Comparison of ENCODE assay signal across 10 cellular contexts in the genomic region with DNA sequence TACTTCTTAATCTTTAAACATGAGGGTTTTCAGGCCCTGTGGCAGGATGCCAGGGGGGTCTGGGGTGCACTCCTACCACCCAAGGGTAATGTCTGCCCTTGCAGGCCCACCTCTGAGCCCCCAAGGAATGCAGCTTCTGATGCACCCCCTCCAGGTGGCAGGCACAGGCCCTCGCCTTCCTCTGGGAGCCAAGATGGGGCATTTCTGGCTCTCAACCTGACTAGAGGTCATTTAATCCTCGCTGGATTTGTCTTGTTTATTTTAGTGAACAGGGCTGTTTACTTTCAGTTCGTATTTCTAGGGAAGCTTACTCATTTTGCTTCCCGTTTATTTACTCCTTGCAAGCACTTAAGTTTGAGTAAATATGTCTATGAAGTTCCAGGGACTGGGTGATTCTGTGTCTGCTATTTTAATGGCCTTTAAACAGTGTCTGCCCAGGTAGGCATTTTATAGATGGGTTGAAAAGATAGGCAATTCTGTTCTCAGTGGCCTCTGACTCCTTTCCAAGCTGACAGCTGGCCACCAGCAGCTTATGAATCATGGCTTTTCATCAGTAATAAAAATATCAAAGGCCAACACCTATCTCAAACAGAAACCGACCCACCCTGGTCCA. TPM values are rescaled to one million over a fixed set of nuclear protein-coding genes. Genes with fewer than 3 reads are reported as not detected.
DNase-seq lines count a peak whose midpoint lies in the region; ATAC-seq and TF ChIP-seq lines count a peak whose summit lies in the region.
"Had no signal": no experiment of that assay in that cellular context is flagged by ENCODE, and none has a peak within 500 bp of the region (broad histone marks: within the 10 kb centered on the region; RNA-seq: fewer than 3 reads in every experiment).

No MANE protein-coding gene starts in this region.

- H3K27ac ChIP-seq in VCaP = peak overlapping the region; percentile 82

- intact Hi-C loops in mucosa of descending colon (cut with DNase I, micrococcal nuclease) = no loop called here
- intact Hi-C loops in natural killer cell (cut with micrococcal nuclease) = no loop called here

- H3K4me3 ChIP-seq in mucosa of descending colon = no peak overlapping the region

- no peaks in the 10 kb centered on the region for H3K9me3 ChIP-seq in mucosa of descending colon

- H3K9me3 Mint-ChIP-seq in natural killer cell = no peaks in the 10 kb centered on the region
- H3K9me3 Mint-ChIP-seq: CD14-positive monocyte had no signal

- no peak overlapping the region for H3K27ac Mint-ChIP-seq in natural killer cell
- H3K27ac Mint-ChIP-seq: CD14-positive monocyte had no signal

- H3K4me3 Mint-ChIP-seq in natural killer cell = no peak overlapping the region
- H3K4me3 Mint-ChIP-seq: CD14-positive monocyte had no signal

- H3K36me3 ChIP-seq in mucosa of descending colon (ENCODE audit: low read depth) = no peaks in the 10 kb centered on the region

- DNase-seq in COLO668 (lab: John Stamatoyannopoulos, UW; ENCODE audit: unreplicated experiment) (peak; percentile 65), NCI-H1092 (lab: John Stamatoyannopoulos, UW) (peak; percentile 74), mucosa of descending colon (peak in 2 of 3 donors; percentile 53 to 68), pons (ENCODE audit: low spot score) (no peak), natural killer cell (no peak)
- DNase-seq in stimulated activated CD4-positive, alpha-beta T cell treated with anti-CD3 and anti-CD28 coated beads, Interleukin-4, amount 100 ng/mL, for 1 hour = no peak
- DNase-seq: head of caudate nucleus had no signal

- peaks cover 14% of the 10 kb centered on the region for H3K4me1 ChIP-seq in mucosa of descending colon (ENCODE audit: low read depth)

- TF ChIP-seq CTCF in VCaP (conservative IDR thresholded peaks at IDR 0.05) = no peak
- TF ChIP-seq CTCF in mucosa of descending colon (IDR thresholded peaks at IDR 0.05) = no peak
- TF ChIP-seq CTCF in natural killer cell (IDR thresholded peaks at IDR 0.05) = no peak

- no peaks in the 10 kb centered on the region for H3K36me3 Mint-ChIP-seq in natural killer cell
- H3K36me3 Mint-ChIP-seq: CD14-positive monocyte had no signal

- peaks cover 11 to 28% of the 10 kb centered on the region in 2 donors for H3K27me3 Mint-ChIP-seq in natural killer cell (ENCODE audit: low read depth in 2 of 2)

- H3K4me1 Mint-ChIP-seq in natural killer cell = peaks cover 0 to 11% of the 10 kb centered on the region in 2 donors

- ATAC-seq in mucosa of descending colon (peak; percentile 87), HG03196 (IDR thresholded peaks at IDR 0.05; ENCODE audit: unreplicated experiment) (no peak), natural killer cell (no peak)

RNA-seq across cellular contexts. Expression of gene DNPEP, which starts 11.1 kb away (rescaled TPM):
- 100 to 1,000 TPM in 2 of 3 donors, 10 to 100 TPM in 1; 75.7 to 127 (median 125) TPM for total RNA-seq in mucosa of descending colon
- total RNA-seq in natural killer cell = 100 to 1,000 TPM in 2 of 3 donors, 10 to 100 TPM in 1; 97.8 to 112 (median 103) TPM

RNA-seq across cellular contexts. Expression of gene DES, which starts 19.4 kb away (rescaled TPM):
- total RNA-seq in mucosa of descending colon (1,000 to 10,000 TPM in 1 of 3 donors, 100 to 1,000 TPM in 1, 10 to 100 TPM in 1; 65.4 to 4,715 (median 359) TPM), natural killer cell (not detected)

RNA-seq across cellular contexts. Expression of gene SPEG, which starts 35.8 kb away (rescaled TPM):
- total RNA-seq in mucosa of descending colon = 100 to 1,000 TPM in 1 of 3 donors, 10 to 100 TPM in 1, 1 to 10 TPM in 1; 7.9 to 242 (median 22.2) TPM
- 1 to 10 TPM in 2 of 3 donors, under 1 TPM in 1; 0.35 to 1.5 (median 1.2) TPM for total RNA-seq in natural killer cell

Comparison
In these comparisons a context has a peak if more than half of its experiments do, and no peak if none do; other contexts are left out.
1. DNase-seq: peak in COLO668 (single experiment), NCI-H1092 (single experiment) and mucosa of descending colon (2 of 3); none in stimulated activated CD4-positive, alpha-beta T cell treated with anti-CD3 and anti-CD28 coated beads, Interleukin-4, amount 100 ng/mL, for 1 hour (single experiment), pons (single experiment) and natural killer cell (single experiment).
2. RNA of gene DES, which starts 19.4 kb away (total RNA-seq): 65.4 to 4,715 TPM in mucosa of descending colon; not detected in natural killer cell; every median in the first group is over 10 times any median in the second.